ENCODE assay signal across 8 cellular contexts in genomic region chr19:12834418-12834943, GRCh38. TPM values are rescaled to one million over a fixed set of nuclear protein-coding genes. Genes with fewer than 3 reads are reported as not detected.
DNase-seq lines count a peak whose midpoint lies in the region; ATAC-seq and TF ChIP-seq lines count a peak whose summit lies in the region.

Gene RTBDN (minus strand): TSS chr19:12834579. CDS start chr19:12829979, 4,600 bp downstream.

- H3K36me3 ChIP-seq in MM.1S (replicated peaks; ENCODE audit: insufficient read depth, low read length) (no peaks in the 10 kb centered on the region), neural progenitor cell (no peaks in the 10 kb centered on the region)

- TF ChIP-seq CTCF in MM.1S (IDR thresholded peaks at IDR 0.05; ENCODE audit: low read length), result no peak
- no peak for TF ChIP-seq CTCF in neural progenitor cell (IDR thresholded peaks at IDR 0.05)

- H3K27ac ChIP-seq in MM.1S (ENCODE audit: low read length) (no peak within 1 kb of the TSS), neural progenitor cell (no peak within 1 kb of the TSS)

- H3K4me3 Mint-ChIP-seq in neural progenitor cell, result peak within 1 kb of the TSS; percentile 83

- peak within 1 kb of the TSS; percentile 71 for H3K4me2 ChIP-seq in MM.1S (ENCODE audit: low read depth, low read length)
- peak within 1 kb of the TSS; percentile 89 for H3K4me2 ChIP-seq in neural progenitor cell

- peaks cover 78% of the 10 kb centered on the region for H3K27me3 ChIP-seq in MM.1S (replicated peaks; ENCODE audit: insufficient read depth, low read length)
- H3K27me3 ChIP-seq in neural progenitor cell, result peaks cover 97% of the 10 kb centered on the region

- no peaks in the 10 kb centered on the region for H3K79me2 ChIP-seq in MM.1S (ENCODE audit: low read length)
- no peaks in the 10 kb centered on the region for H3K79me2 ChIP-seq in neural progenitor cell (ENCODE audit: low read depth)

- peak within 1 kb of the TSS; percentile 33 for H3K27ac Mint-ChIP-seq in neural progenitor cell

- no peaks in the 10 kb centered on the region for H3K9me3 ChIP-seq in MM.1S (replicated peaks; ENCODE audit: insufficient read depth, low read length)
- no peaks in the 10 kb centered on the region for H3K9me3 ChIP-seq in neural progenitor cell (ENCODE audit: low read depth)

- H3K9ac ChIP-seq in MM.1S (ENCODE audit: low read length) (no peak within 1 kb of the TSS), neural progenitor cell (no peak within 1 kb of the TSS)

- peaks cover 59% of the 10 kb centered on the region for H3K27me3 Mint-ChIP-seq in neural progenitor cell (ENCODE audit: insufficient read depth, low read depth)

- H3F3A ChIP-seq in MM.1S (ENCODE audit: insufficient read depth, low read length) (no peaks in the 10 kb centered on the region), neural progenitor cell (ENCODE audit: low read depth) (peaks cover 56% of the 10 kb centered on the region)

- H3K36me3 Mint-ChIP-seq in neural progenitor cell, result no peaks in the 10 kb centered on the region

- H4K20me1 ChIP-seq in MM.1S (ENCODE audit: insufficient read depth, low read length) (no peaks in the 10 kb centered on the region), neural progenitor cell (ENCODE audit: low read depth) (peaks cover 45% of the 10 kb centered on the region)

- H2AFZ ChIP-seq in MM.1S (ENCODE audit: low read length) (no peak within 1 kb of the TSS), neural progenitor cell (replicated peaks) (peak within 1 kb of the TSS; percentile 83)

- no peaks in the 10 kb centered on the region for H3K9me2 ChIP-seq in MM.1S (replicated peaks; ENCODE audit: insufficient read depth, low read length)

- peaks cover 4% of the 10 kb centered on the region for H3K9me3 Mint-ChIP-seq in neural progenitor cell

- ATAC-seq in HG02759 (IDR thresholded peaks at IDR 0.05; ENCODE audit: unreplicated experiment), result no peak
- no peak for ATAC-seq in HG03175 (IDR thresholded peaks at IDR 0.05; ENCODE audit: unreplicated experiment)
- ATAC-seq in HG03442 (IDR thresholded peaks at IDR 0.05; ENCODE audit: unreplicated experiment), result no peak

- H3K4me1 ChIP-seq in MM.1S (ENCODE audit: low read length) (peaks cover 3% of the 10 kb centered on the region; the same call in 1 of the 2 replicates), neural progenitor cell (no peaks in the 10 kb centered on the region)

- peak; percentile 15 for DNase-seq in DMS114 treated with DMSO at 0.1 percent for 48 hours (lab: John Stamatoyannopoulos, UW; ENCODE audit: unreplicated experiment)
- no peak for DNase-seq in MM.1S
- peak; percentile 63 for DNase-seq in cerebellum (ENCODE audit: low spot score)
- peak; percentile 50 for DNase-seq in neural progenitor cell (ENCODE audit: low spot score)
- no peak for DNase-seq in NCI-H1417 treated with DMSO at 0.1 percent for 48 hours (lab: John Stamatoyannopoulos, UW)

- H3K4me3 ChIP-seq in MM.1S (ENCODE audit: low read length), result peak within 1 kb of the TSS; percentile 37; the same call in 1 of the 2 replicates
- peak within 1 kb of the TSS; percentile 78 for H3K4me3 ChIP-seq in neural progenitor cell

- H3K4me1 Mint-ChIP-seq in neural progenitor cell, result peaks cover 38% of the 10 kb centered on the region

RNA-seq across cellular contexts. Expression of gene RTBDN, which starts in this region (rescaled TPM):
- total RNA-seq in cerebellum, result 0.64 TPM
- 0.19 TPM in 1 of 2 replicates, not detected in the other for total RNA-seq in neural progenitor cell (ENCODE audit: low replicate concordance)

Comparison
In these comparisons a context has a peak if more than half of its experiments do, and no peak if none do; other contexts are left out.
1. Peak in DNase-seq in cerebellum; RNA of the gene not detected or under 1 TPM.
2. Peak in DNase-seq, H3K4me3 ChIP-seq and H3K4me2 ChIP-seq in neural progenitor cell; RNA of the gene not detected or under 1 TPM.